1 cellular context compared by ENCODE assay signal in the genomic region with DNA sequence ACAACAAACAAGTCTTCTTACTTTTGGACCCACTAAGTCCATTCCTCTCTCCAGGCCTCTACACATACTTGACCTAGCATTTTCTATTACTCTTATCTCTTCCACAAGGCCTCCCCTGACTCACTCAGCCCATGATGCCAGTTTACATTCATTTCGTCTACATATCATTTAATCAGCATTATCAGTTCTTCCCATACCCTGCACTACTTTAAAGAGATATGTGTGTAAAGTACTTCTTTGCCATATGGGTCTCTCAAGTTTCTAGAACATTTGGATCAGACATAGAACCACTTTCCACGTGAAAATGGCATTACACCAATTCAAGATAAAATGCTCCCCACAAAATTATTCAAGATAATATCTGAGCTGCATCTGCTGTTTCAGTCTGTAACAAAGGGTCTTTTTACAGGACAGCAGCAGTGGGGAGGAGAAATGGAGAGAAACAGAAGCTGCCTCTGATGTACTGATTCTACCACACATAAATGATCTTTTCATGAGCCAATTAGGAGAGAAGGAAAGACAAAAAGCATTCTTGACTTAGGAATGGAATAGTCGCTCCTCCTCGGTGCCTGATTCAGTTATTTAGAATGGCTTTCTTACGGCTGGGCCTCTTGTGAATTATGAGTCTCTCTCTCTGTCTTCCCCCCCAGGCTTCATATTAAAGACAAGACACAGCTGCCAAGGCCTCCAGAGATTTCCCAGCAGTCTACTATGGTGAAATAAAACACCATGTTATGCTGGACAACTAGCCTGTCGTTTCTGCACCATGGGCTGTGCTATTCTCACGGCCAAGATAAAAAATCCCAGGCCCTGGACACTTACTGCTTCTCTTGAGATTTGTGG.
TF ChIP-seq lines count a peak whose summit lies in the region.

No MANE protein-coding gene starts in this region.

TF ChIP-seq in SK-N-SH, 30 proteins besides CTCF, POLR2A, EP300 and RAD21 (continued from another document):
- TF ChIP-seq, protein P1, sequence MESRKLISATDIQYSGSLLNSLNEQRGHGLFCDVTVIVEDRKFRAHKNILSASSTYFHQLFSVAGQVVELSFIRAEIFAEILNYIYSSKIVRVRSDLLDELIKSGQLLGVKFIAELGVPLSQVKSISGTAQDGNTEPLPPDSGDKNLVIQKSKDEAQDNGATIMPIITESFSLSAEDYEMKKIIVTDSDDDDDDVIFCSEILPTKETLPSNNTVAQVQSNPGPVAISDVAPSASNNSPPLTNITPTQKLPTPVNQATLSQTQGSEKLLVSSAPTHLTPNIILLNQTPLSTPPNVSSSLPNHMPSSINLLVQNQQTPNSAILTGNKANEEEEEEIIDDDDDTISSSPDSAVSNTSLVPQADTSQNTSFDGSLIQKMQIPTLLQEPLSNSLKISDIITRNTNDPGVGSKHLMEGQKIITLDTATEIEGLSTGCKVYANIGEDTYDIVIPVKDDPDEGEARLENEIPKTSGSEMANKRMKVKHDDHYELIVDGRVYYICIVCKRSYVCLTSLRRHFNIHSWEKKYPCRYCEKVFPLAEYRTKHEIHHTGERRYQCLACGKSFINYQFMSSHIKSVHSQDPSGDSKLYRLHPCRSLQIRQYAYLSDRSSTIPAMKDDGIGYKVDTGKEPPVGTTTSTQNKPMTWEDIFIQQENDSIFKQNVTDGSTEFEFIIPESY (IDR thresholded peaks at IDR 0.05; ENCODE audit: borderline replicate concordance, low read depth), result no peak
- TF ChIP-seq CHD2 (IDR thresholded peaks at IDR 0.05; ENCODE audit: low read length, partially characterized antibody), result no peak
- peak; percentile 74 for TF ChIP-seq TCF12 (IDR thresholded peaks at IDR 0.05)
- TF ChIP-seq, protein P2, sequence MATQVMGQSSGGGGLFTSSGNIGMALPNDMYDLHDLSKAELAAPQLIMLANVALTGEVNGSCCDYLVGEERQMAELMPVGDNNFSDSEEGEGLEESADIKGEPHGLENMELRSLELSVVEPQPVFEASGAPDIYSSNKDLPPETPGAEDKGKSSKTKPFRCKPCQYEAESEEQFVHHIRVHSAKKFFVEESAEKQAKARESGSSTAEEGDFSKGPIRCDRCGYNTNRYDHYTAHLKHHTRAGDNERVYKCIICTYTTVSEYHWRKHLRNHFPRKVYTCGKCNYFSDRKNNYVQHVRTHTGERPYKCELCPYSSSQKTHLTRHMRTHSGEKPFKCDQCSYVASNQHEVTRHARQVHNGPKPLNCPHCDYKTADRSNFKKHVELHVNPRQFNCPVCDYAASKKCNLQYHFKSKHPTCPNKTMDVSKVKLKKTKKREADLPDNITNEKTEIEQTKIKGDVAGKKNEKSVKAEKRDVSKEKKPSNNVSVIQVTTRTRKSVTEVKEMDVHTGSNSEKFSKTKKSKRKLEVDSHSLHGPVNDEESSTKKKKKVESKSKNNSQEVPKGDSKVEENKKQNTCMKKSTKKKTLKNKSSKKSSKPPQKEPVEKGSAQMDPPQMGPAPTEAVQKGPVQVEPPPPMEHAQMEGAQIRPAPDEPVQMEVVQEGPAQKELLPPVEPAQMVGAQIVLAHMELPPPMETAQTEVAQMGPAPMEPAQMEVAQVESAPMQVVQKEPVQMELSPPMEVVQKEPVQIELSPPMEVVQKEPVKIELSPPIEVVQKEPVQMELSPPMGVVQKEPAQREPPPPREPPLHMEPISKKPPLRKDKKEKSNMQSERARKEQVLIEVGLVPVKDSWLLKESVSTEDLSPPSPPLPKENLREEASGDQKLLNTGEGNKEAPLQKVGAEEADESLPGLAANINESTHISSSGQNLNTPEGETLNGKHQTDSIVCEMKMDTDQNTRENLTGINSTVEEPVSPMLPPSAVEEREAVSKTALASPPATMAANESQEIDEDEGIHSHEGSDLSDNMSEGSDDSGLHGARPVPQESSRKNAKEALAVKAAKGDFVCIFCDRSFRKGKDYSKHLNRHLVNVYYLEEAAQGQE (IDR thresholded peaks at IDR 0.05; ENCODE audit: low read depth, low read length), result 0 out of 2 replicates have a peak, but pooled peaks have one; percentile 15
- no peak; the same call in 1 of the 2 replicates for TF ChIP-seq RXRA (IDR thresholded peaks at IDR 0.05; ENCODE audit: borderline replicate concordance, low read depth)
- TF ChIP-seq NFIC (IDR thresholded peaks at IDR 0.05; ENCODE audit: borderline replicate concordance), result peak; percentile 45; the same call in 1 of the 2 replicates
- TF ChIP-seq, protein P3, sequence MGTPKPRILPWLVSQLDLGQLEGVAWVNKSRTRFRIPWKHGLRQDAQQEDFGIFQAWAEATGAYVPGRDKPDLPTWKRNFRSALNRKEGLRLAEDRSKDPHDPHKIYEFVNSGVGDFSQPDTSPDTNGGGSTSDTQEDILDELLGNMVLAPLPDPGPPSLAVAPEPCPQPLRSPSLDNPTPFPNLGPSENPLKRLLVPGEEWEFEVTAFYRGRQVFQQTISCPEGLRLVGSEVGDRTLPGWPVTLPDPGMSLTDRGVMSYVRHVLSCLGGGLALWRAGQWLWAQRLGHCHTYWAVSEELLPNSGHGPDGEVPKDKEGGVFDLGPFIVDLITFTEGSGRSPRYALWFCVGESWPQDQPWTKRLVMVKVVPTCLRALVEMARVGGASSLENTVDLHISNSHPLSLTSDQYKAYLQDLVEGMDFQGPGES (IDR thresholded peaks at IDR 0.05; ENCODE audit: low read depth, low read length), result no peak
- peak; percentile 64; the same call in 1 of the 2 replicates for TF ChIP-seq RCOR1 (IDR thresholded peaks at IDR 0.05; ENCODE audit: low read length)
- peak; percentile 20; the same call in 1 of the 2 replicates for TF ChIP-seq MAX (IDR thresholded peaks at IDR 0.05; ENCODE audit: low read depth)
- no peak for TF ChIP-seq EZH2phosphoT487 (IDR thresholded peaks at IDR 0.05; ENCODE audit: borderline replicate concordance, low read depth)
- TF ChIP-seq TEAD4 (IDR thresholded peaks at IDR 0.05; ENCODE audit: borderline replicate concordance, insufficient read depth), result peak; percentile 29; the same call in 1 of the 2 replicates
- TF ChIP-seq ELF1 (IDR thresholded peaks at IDR 0.05), result no peak
- no peak for TF ChIP-seq USF2 (IDR thresholded peaks at IDR 0.05; ENCODE audit: borderline replicate concordance, low read depth, low read length)
- no peak for TF ChIP-seq NRF1 (IDR thresholded peaks at IDR 0.05; ENCODE audit: low read depth, low read length)
- no peak for TF ChIP-seq FOXM1 (IDR thresholded peaks at IDR 0.05; ENCODE audit: low read depth)
- no peak for TF ChIP-seq SIN3A (IDR thresholded peaks at IDR 0.05; ENCODE audit: borderline replicate concordance, low read depth, low read length)
